Comparison of ENCODE assay signal across 25 cellular contexts in genomic region chr14:86712176-86712575, GRCh38.
A peak's percentile ranks its signal among the peaks of the same experiment; 100 is the strongest.
DNase-seq lines count a peak whose midpoint lies in the region; ATAC-seq and TF ChIP-seq lines count a peak whose summit lies in the region.
"Had no signal": no experiment of that assay in that cellular context is flagged by ENCODE, and none has a peak within 500 bp of the region (broad histone marks: within the 10 kb centered on the region; RNA-seq: fewer than 3 reads in every experiment).

No MANE protein-coding gene starts in this region.

- H2AK5ac ChIP-seq in IMR-90 (ENCODE audit: low read depth, low read length), result no peak overlapping the region

- intact Hi-C loops in IMR-90 (cut with micrococcal nuclease), result no loop called here

- H3K27ac ChIP-seq in BLaER1 treated with 17β-estradiol and CSF1 and Interleukin-3, amounts not matched to agents 10 nM and 100 nM, result peak overlapping the region in 4 of 11 experiments; percentile 9 to 33 (median 32); a peak in 4 of 22 replicates
- H3K27ac ChIP-seq in IMR-90 (ENCODE audit: insufficient read depth, low read length), result no peak overlapping the region
- H3K27ac ChIP-seq: colonic mucosa, hepatocyte, parathyroid adenoma, right atrium auricular region had no signal

- in situ Hi-C loops in IMR-90 (cut with MboI; ENCODE audit: low sequenced_read_pairs), result no loop called here

- H3K4ac ChIP-seq in IMR-90 (ENCODE audit: low read depth, low read length), result no peak overlapping the region

- dilution Hi-C loops in IMR-90 (cut with HindIII; ENCODE audit: low sequenced_read_pairs, unreplicated experiment), result no loop called here

- DNase-seq in IMR-90 (peak; percentile 11), OCI-M1 (lab: John Stamatoyannopoulos, UW) (peak; percentile 3), fibroblast of peridontal ligament (ENCODE audit: extremely low read depth) (peak; percentile 47), NCI-H774 (lab: John Stamatoyannopoulos, UW) (no peak)
- no peak for DNase-seq in central memory CD4-positive, alpha-beta T cell
- DNase-seq: activated CD4-positive, alpha-beta memory T cell treated with anti-CD3 and anti-CD28 coated beads, Interleukin-2, amount 10 ng/mL, durations not matched to agents 7 days and 5 days; activated CD4-positive, alpha-beta T cell treated with anti-CD3 and anti-CD28 coated beads for 1 hour; activated CD8-positive, alpha-beta memory T cell treated with anti-CD3 and anti-CD28 coated beads, Interleukin-2, amount 50 U/mL, for 48 hours; activated naive CD4-positive, alpha-beta T cell treated with anti-CD3 and anti-CD28 coated beads, Interleukin-2, amount 50 U/mL, for 16 hours; anterior cingulate cortex; C1 segment of cervical spinal cord; colonic mucosa; effector memory CD4-positive, alpha-beta T cell; erythroblast; left cardiac atrium; NCI-H1417 treated with DMSO at 0.1 percent for 48 hours; NCI-H510A; RPMI8226; stimulated activated CD4-positive, alpha-beta T cell treated with anti-CD3 and anti-CD28 coated beads, Interleukin-2, amount 100 ng/mL, for 24 hours; T-helper 17 cell had no signal

- H4K8ac ChIP-seq in IMR-90 (ENCODE audit: low read depth in 2 of 2, low read length in 2 of 2), result no peak overlapping the region

- no peak overlapping the region for H2AK9ac ChIP-seq in IMR-90 (replicated peaks; ENCODE audit: low read depth, low read length, poor library complexity)

- H3K9ac ChIP-seq in BLaER1 treated with 17β-estradiol and CSF1 and Interleukin-3, amounts not matched to agents 10 nM and 100 nM, result no peak overlapping the region
- no peak overlapping the region for H3K9ac ChIP-seq in IMR-90 (ENCODE audit: low read depth, low read length)
- H3K9ac ChIP-seq: parathyroid adenoma had no signal

- no peak for TF ChIP-seq POLR2A in IMR-90 (IDR thresholded peaks at IDR 0.05; ENCODE audit: low read depth, low read length)

- BruUV-seq in IMR-90 (replicated peaks; lab: Mats Ljungman, UMichigan), result no TSS peak

- no peak overlapping the region for H2BK5ac ChIP-seq in IMR-90 (ENCODE audit: low read depth, low read length, poor library complexity, severe bottlenecking)

- POLR2A ChIA-PET in IMR-90 (lab: Charles Lee; ENCODE audit: unreplicated experiment), result no interaction called here

- H3K9me1 ChIP-seq in IMR-90 (ENCODE audit: insufficient read depth, low read length), result no peaks in the 10 kb centered on the region

- no peak overlapping the region for H2AFZ ChIP-seq in IMR-90 (replicated peaks; ENCODE audit: low read length, poor library complexity)
- H2AFZ ChIP-seq: hepatocyte, parathyroid adenoma had no signal

- no peaks in the 10 kb centered on the region for H3K27me3 ChIP-seq in BLaER1 treated with 17β-estradiol and CSF1 and Interleukin-3, amounts not matched to agents 10 nM and 100 nM
- no peaks in the 10 kb centered on the region for H3K27me3 ChIP-seq in IMR-90 (ENCODE audit: control insufficient read depth, insufficient read depth, low read length)
- H3K27me3 ChIP-seq: colonic mucosa, hepatocyte, right atrium auricular region had no signal

- no peaks in the 10 kb centered on the region for H3K9me3 ChIP-seq in BLaER1 treated with 17β-estradiol and CSF1 and Interleukin-3, amounts not matched to agents 10 nM and 100 nM (replicated peaks in 1 of 11)
- H3K9me3 ChIP-seq in IMR-90 (ENCODE audit: control insufficient read depth, insufficient read depth, low read length), result no peaks in the 10 kb centered on the region
- H3K9me3 ChIP-seq: colonic mucosa, right atrium auricular region had no signal

- no peaks in the 10 kb centered on the region; a peak in 1 of 22 replicates for H3K36me3 ChIP-seq in BLaER1 treated with 17β-estradiol and CSF1 and Interleukin-3, amounts not matched to agents 10 nM and 100 nM
- H3K36me3 ChIP-seq in IMR-90 (ENCODE audit: control insufficient read depth, insufficient read depth, low read length), result no peaks in the 10 kb centered on the region
- H3K36me3 ChIP-seq: colonic mucosa, right atrium auricular region had no signal

- WGBS in IMR-90 (ENCODE audit: extremely low coverage in 2 of 2, insufficient read length in 1 of 2), 2 experiments, result no CpG with 5 or more reads among the region's 1 CpG

- no peak overlapping the region for H2BK15ac ChIP-seq in IMR-90 (ENCODE audit: low read depth, low read length)

- H3K4me1 ChIP-seq in BLaER1 treated with 17β-estradiol and CSF1 and Interleukin-3, amounts not matched to agents 10 nM and 100 nM, result peaks cover 7 to 15% (median 13%) of the 10 kb centered on the region in 10 experiments; a peak in 15 of 20 replicates
- no peaks in the 10 kb centered on the region for H3K4me1 ChIP-seq in IMR-90 (ENCODE audit: control insufficient read depth, insufficient read depth, low read length)
- H3K4me1 ChIP-seq: colonic mucosa, parathyroid adenoma, right atrium auricular region had no signal

- H3K14ac ChIP-seq in IMR-90 (replicated peaks; ENCODE audit: low read depth, low read length), result no peak overlapping the region

- no peak overlapping the region for H2BK120ac ChIP-seq in IMR-90 (ENCODE audit: low read depth, low read length)

- H4K91ac ChIP-seq in IMR-90 (ENCODE audit: insufficient read depth, low read depth, low read length), result no peak overlapping the region

- no peak for TF ChIP-seq RAD21 in IMR-90 (IDR thresholded peaks at IDR 0.05; ENCODE audit: low read length)

- H4K20me1 ChIP-seq in BLaER1 treated with 17β-estradiol and CSF1 and Interleukin-3, amounts not matched to agents 10 nM and 100 nM, result no peaks in the 10 kb centered on the region
- no peaks in the 10 kb centered on the region for H4K20me1 ChIP-seq in IMR-90 (ENCODE audit: insufficient read depth, low read length)

- no peak overlapping the region for H4K5ac ChIP-seq in IMR-90 (ENCODE audit: low read depth, low read length)

- no peak overlapping the region for H3K18ac ChIP-seq in IMR-90 (ENCODE audit: low read depth, low read length)

- CTCF ChIA-PET in IMR-90 (lab: Yijun Ruan, JAX), result no interaction called here

- no peak for ATAC-seq in IMR-90 (ENCODE audit: low read depth)
- no peak for ATAC-seq in activated CD4-positive, CD25-positive, alpha-beta regulatory T cell treated with anti-CD3 and anti-CD28 coated beads, Interleukin-2, amount 50 U/mL, for 24 hours
- ATAC-seq: left cardiac atrium, T-helper 17 cell had no signal

- no peak overlapping the region for H3K4me3 ChIP-seq in BLaER1 treated with 17β-estradiol and CSF1 and Interleukin-3, amounts not matched to agents 10 nM and 100 nM
- no peak overlapping the region for H3K4me3 ChIP-seq in IMR-90 (ENCODE audit: insufficient read depth, low read depth, low read length)
- H3K4me3 ChIP-seq: colonic mucosa, hepatocyte, right atrium auricular region had no signal

- peak overlapping the region in 9 of 11 experiments; percentile 12 to 53 (median 36); a peak in 11 of 22 replicates for H3K4me2 ChIP-seq in BLaER1 treated with 17β-estradiol and CSF1 and Interleukin-3, amounts not matched to agents 10 nM and 100 nM
- no peak overlapping the region for H3K4me2 ChIP-seq in IMR-90 (ENCODE audit: low read depth, low read length)
- H3K4me2 ChIP-seq: hepatocyte had no signal

- H3K56ac ChIP-seq in IMR-90 (ENCODE audit: extremely low read depth, insufficient read depth, low read length), result no peak overlapping the region

- H2BK20ac ChIP-seq in IMR-90 (ENCODE audit: low read depth, low read length), result no peak overlapping the region

- no peak overlapping the region for H3K23ac ChIP-seq in IMR-90 (ENCODE audit: low read depth, low read length)

- no peak for TF ChIP-seq CTCF in IMR-90 (conservative IDR thresholded peaks at IDR 0.05; ENCODE audit: low read depth, low read length)

- no peaks in the 10 kb centered on the region for H3K79me1 ChIP-seq in IMR-90 (ENCODE audit: low read depth in 1 of 2, low read length in 2 of 2)

TF ChIP-seq in IMR-90, 13 proteins besides CTCF, POLR2A, EP300 and RAD21:
- TF ChIP-seq MAFK (IDR thresholded peaks at IDR 0.05; ENCODE audit: low read depth, low read length), result no peak
- TF ChIP-seq MAZ (IDR thresholded peaks at IDR 0.05; ENCODE audit: borderline replicate concordance, low read depth, low read length), result no peak

Comparison
In these comparisons a context has a peak if more than half of its experiments do, and no peak if none do; other contexts are left out.
1. DNase-seq: peak in IMR-90 (single experiment), OCI-M1 (single experiment) and fibroblast of peridontal ligament (single experiment); none in NCI-H774 (single experiment) and central memory CD4-positive, alpha-beta T cell (single experiment).